14 cellular contexts compared by ENCODE assay signal in the genomic region with DNA sequence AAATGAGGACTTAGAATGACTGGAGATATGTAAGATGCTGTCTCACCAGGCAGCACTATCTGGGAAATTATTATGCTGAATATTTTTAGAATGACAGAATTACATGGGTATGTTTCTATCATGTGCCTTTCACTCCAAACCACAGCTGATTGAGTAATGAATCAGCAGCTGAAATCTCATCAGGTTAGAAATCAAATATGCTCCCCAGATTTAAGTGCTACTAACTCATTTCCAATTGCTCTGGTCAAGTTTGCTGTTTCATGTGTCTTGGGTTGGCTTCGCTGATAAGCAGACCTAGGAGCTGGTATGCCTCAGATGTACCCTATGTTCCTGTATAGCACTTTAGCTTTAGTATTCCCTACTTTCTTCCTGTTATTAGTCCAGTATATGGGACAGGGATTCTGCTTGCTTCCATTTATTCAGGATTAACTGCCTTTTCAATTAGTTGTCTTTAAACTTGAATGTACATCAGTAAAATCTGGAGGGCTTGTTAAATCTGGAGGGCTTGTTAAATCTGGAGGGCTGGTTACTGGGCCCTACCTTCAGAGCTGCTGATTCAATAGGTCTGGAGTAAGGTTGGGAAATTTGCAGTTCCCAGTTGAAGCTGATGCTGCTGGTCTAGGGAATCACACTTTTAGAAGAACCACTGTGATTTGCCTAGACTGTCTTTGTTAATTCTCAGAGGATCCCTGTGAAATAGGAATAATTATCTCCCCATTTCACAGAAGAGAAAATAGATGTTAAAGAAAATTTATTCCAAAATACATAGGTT.
DNase-seq lines count a peak whose midpoint lies in the region; ATAC-seq, FAIRE-seq and TF ChIP-seq lines count a peak whose summit lies in the region.
"Had no signal": no experiment of that assay in that cellular context is flagged by ENCODE, and none has a peak within 500 bp of the region (broad histone marks: within the 10 kb centered on the region; RNA-seq: fewer than 3 reads in every experiment).

No MANE protein-coding gene starts in this region.

- peaks cover 70% of the 10 kb centered on the region for H3K9me3 ChIP-seq in Panc1 (ENCODE audit: control insufficient read depth, insufficient read depth, low read depth, low read length)
- H3K9me3 ChIP-seq: HAP-1 had no signal

- TF ChIP-seq CTCF in Panc1 (IDR thresholded peaks at IDR 0.05) (no peak), epithelial cell of proximal tubule (conservative IDR thresholded peaks at IDR 0.05; ENCODE audit: low read depth, low read length) (no peak), progenitor cell of endocrine pancreas (IDR thresholded peaks at IDR 0.05; ENCODE audit: unreplicated experiment) (no peak)

- intact Hi-C loops in Panc1 (cut with micrococcal nuclease; ENCODE audit: unreplicated experiment): loop anchor here (5.0 kb wide), 1 partner anchor 45 kb away; no protein-coding TSS in a partner anchor

- H3K4me3 ChIP-seq in Panc1 (ENCODE audit: low read depth in 2 of 2, low read length in 2 of 2): no peak overlapping the region
- H3K4me3 ChIP-seq in epithelial cell of proximal tubule (ENCODE audit: low read depth, low read length): no peak overlapping the region
- H3K4me3 ChIP-seq: HAP-1 had no signal

- H3K36me3 Mint-ChIP-seq in progenitor cell of endocrine pancreas (ENCODE audit: insufficient read depth): no peaks in the 10 kb centered on the region

- H3K4me1 Mint-ChIP-seq in progenitor cell of endocrine pancreas (ENCODE audit: low read depth): peaks cover 2% of the 10 kb centered on the region

- FAIRE-seq in frontal cortex (lab: Jason Lieb, UNC): no peak

- POLR2A ChIA-PET in Panc1 (lab: Charles Lee): no interaction called here

- no TSS peak for BruUV-seq in Panc1 (replicated peaks; lab: Mats Ljungman, UMichigan)

- H3K27ac ChIP-seq in Panc1 (ENCODE audit: low read length): peak overlapping the region; percentile 87

- no peak overlapping the region for H3K4me3 Mint-ChIP-seq in progenitor cell of endocrine pancreas (ENCODE audit: low read depth)

- H3K27me3 Mint-ChIP-seq in progenitor cell of endocrine pancreas: no peaks in the 10 kb centered on the region

- DNase-seq in Caki2 (ENCODE audit: low read depth): peak; percentile 43
- peak; percentile 86 for DNase-seq in Panc1 (ENCODE audit: low read depth, low spot score)
- peak; percentile 40 for DNase-seq in epithelial cell of proximal tubule (ENCODE audit: low read depth)
- DNase-seq in renal cortical epithelial cell (ENCODE audit: low read depth): peak; percentile 85
- no peak for DNase-seq in NCI-H2171 (lab: John Stamatoyannopoulos, UW)
- DNase-seq in progenitor cell of endocrine pancreas (ENCODE audit: low spot score, unreplicated experiment): no peak
- no peak for DNase-seq in frontal cortex (ENCODE audit: low spot score in 2 of 2)
- DNase-seq: activated effector memory CD4-positive, alpha-beta T cell treated with anti-CD3 and anti-CD28 coated beads, Interleukin-2, amount 50 U/mL, for 16 hours; DMS79; effector CD4-positive, alpha-beta T cell; NCI-H2081; RPMI8226 had no signal

- no peak overlapping the region for H3K27ac Mint-ChIP-seq in progenitor cell of endocrine pancreas

- in situ Hi-C loops in Caki2 (cut with HindIII; ENCODE audit: low pct_unique_long_range_greater_than_20kb, low sequenced_read_pairs) (loop anchor here (25.0 kb wide), 1 partner anchor 175 kb away; a partner anchor contains a TSS), Panc1 (cut with HindIII; ENCODE audit: low pct_unique_long_range_greater_than_20kb, low sequenced_read_pairs) (no loop called here)

- no peaks in the 10 kb centered on the region for H3K9me3 Mint-ChIP-seq in progenitor cell of endocrine pancreas (ENCODE audit: low read depth)

- CTCF ChIA-PET in Panc1 (lab: Charles Lee): no interaction called here

- no peaks in the 10 kb centered on the region for H3K27me3 ChIP-seq in Panc1 (ENCODE audit: control insufficient read depth, insufficient read depth, low read length)

- peaks cover 4% of the 10 kb centered on the region for H3K4me1 ChIP-seq in Panc1 (ENCODE audit: control insufficient read depth, insufficient read depth, low read length)
- H3K4me1 ChIP-seq: HAP-1 had no signal

- no peaks in the 10 kb centered on the region for H3K36me3 ChIP-seq in Panc1 (ENCODE audit: control insufficient read depth, insufficient read depth, low read length)
- H3K36me3 ChIP-seq: HAP-1 had no signal

- ATAC-seq in Panc1 (peak; percentile 83), HG02938 (IDR thresholded peaks at IDR 0.05; ENCODE audit: unreplicated experiment) (no peak)

Comparison
In these comparisons a context has a peak if more than half of its experiments do, and no peak if none do; other contexts are left out.
1. DNase-seq: peak in Caki2 (single experiment), Panc1 (single experiment), epithelial cell of proximal tubule (single experiment) and renal cortical epithelial cell (single experiment); none in NCI-H2171 (single experiment), progenitor cell of endocrine pancreas (single experiment) and frontal cortex (0 of 2).